ENCODE assay signal across 8 cellular contexts in genomic region chr12:127677537-127678131, GRCh38.
DNase-seq lines count a peak whose midpoint lies in the region; ATAC-seq and TF ChIP-seq lines count a peak whose summit lies in the region.
"Had no signal": no experiment of that assay in that cellular context is flagged by ENCODE, and none has a peak within 500 bp of the region (broad histone marks: within the 10 kb centered on the region; RNA-seq: fewer than 3 reads in every experiment).

No MANE protein-coding gene starts in this region.

- ATAC-seq in GM21737 (IDR thresholded peaks at IDR 0.05; ENCODE audit: unreplicated experiment) = no peak

- WGBS in prostate gland = 19% methylated on average over 10 of the region's 10 CpGs

- no peak overlapping the region for H2AFZ ChIP-seq in OCI-LY1 (ENCODE audit: low read length)

- H3K9me3 Mint-ChIP-seq in activated naive CD4-positive, alpha-beta T cell treated with anti-CD3 and anti-CD28 coated beads, Interleukin-2, amount 10 ng/mL, durations not matched to agents 7 days and 5 days = no peaks in the 10 kb centered on the region
- H3K9me3 Mint-ChIP-seq: dendritic cell treated with granulocyte-macrophage colony-stimulating factor and Interleukin-4, amounts not matched to agents 40 ng/mL and 50 ng/mL, for 4 days had no signal

- no peaks in the 10 kb centered on the region for H3F3A ChIP-seq in OCI-LY1 (ENCODE audit: insufficient read depth, low read length)

- H3K36me3 Mint-ChIP-seq in activated naive CD4-positive, alpha-beta T cell treated with anti-CD3 and anti-CD28 coated beads, Interleukin-2, amount 10 ng/mL, durations not matched to agents 7 days and 5 days = no peaks in the 10 kb centered on the region

- TF ChIP-seq POLR2A in prostate gland (IDR thresholded peaks at IDR 0.05) = no peak

- no peaks in the 10 kb centered on the region for H4K20me1 ChIP-seq in OCI-LY1 (ENCODE audit: insufficient read depth, low read length)

- CTCF ChIA-PET in activated naive CD4-positive, alpha-beta T cell treated with anti-CD3 and anti-CD28 coated beads, Interleukin-2, amount 10 ng/mL, durations not matched to agents 7 days and 5 days (lab: Charles Lee) = interaction anchor here (0.8 to 3.5 kb wide), 14 partner anchors 10 to 569 kb away, joined by 3 to 50 read pairs (median 4); no protein-coding TSS in a partner anchor

- no peak overlapping the region for H3K4me3 Mint-ChIP-seq in activated naive CD4-positive, alpha-beta T cell treated with anti-CD3 and anti-CD28 coated beads, Interleukin-2, amount 10 ng/mL, durations not matched to agents 7 days and 5 days
- H3K4me3 Mint-ChIP-seq: dendritic cell treated with granulocyte-macrophage colony-stimulating factor and Interleukin-4, amounts not matched to agents 40 ng/mL and 50 ng/mL, for 4 days had no signal

- H3K79me2 ChIP-seq in OCI-LY1 (ENCODE audit: insufficient read depth, low read length) = no peaks in the 10 kb centered on the region

- H3K4me3 ChIP-seq in GM12864 (ENCODE audit: low read depth, low read length) (no peak overlapping the region), OCI-LY1 (ENCODE audit: low read depth, low read length, poor library complexity, severe bottlenecking) (no peak overlapping the region), prostate gland (no peak overlapping the region)

- no peaks in the 10 kb centered on the region for H3K9me3 ChIP-seq in OCI-LY1 (ENCODE audit: low read length)
- H3K9me3 ChIP-seq in prostate gland = no peaks in the 10 kb centered on the region

- no peaks in the 10 kb centered on the region for H3K9me2 ChIP-seq in OCI-LY1 (ENCODE audit: low read depth, low read length)

- no peak overlapping the region for H3K27ac ChIP-seq in OCI-LY1 (ENCODE audit: low read depth, low read length, poor library complexity, severe bottlenecking)
- H3K27ac ChIP-seq in prostate gland = no peak overlapping the region

- intact Hi-C loops in prostate gland (cut with DNase I) = loop anchor here (10.0 kb wide), 1 partner anchor 247 kb away; no protein-coding TSS in a partner anchor

- TF ChIP-seq CTCF in GM12864 (IDR thresholded peaks at IDR 0.05; ENCODE audit: low read depth, low read length, missing control alignments) (peak; percentile 52), OCI-LY1 (IDR thresholded peaks at IDR 0.05; ENCODE audit: low read length) (peak; percentile 75), prostate gland (IDR thresholded peaks at IDR 0.05) (peak; percentile 31 to 60 (median 51))

- H3K4me2 ChIP-seq in OCI-LY1 (ENCODE audit: low read length) = no peak overlapping the region

- H3K4me1 ChIP-seq in OCI-LY1 (ENCODE audit: insufficient read depth, low read length, severe bottlenecking) = no peaks in the 10 kb centered on the region
- no peaks in the 10 kb centered on the region for H3K4me1 ChIP-seq in prostate gland (replicated peaks)

- H3K36me3 ChIP-seq in OCI-LY1 (ENCODE audit: insufficient read depth, low read length) (no peaks in the 10 kb centered on the region), prostate gland (no peaks in the 10 kb centered on the region)

- H3K27me3 ChIP-seq in OCI-LY1 (ENCODE audit: insufficient read depth, low read length) = no peaks in the 10 kb centered on the region
- no peaks in the 10 kb centered on the region for H3K27me3 ChIP-seq in prostate gland (replicated peaks; ENCODE audit: insufficient read depth)

- H3K27ac Mint-ChIP-seq in activated naive CD4-positive, alpha-beta T cell treated with anti-CD3 and anti-CD28 coated beads, Interleukin-2, amount 10 ng/mL, durations not matched to agents 7 days and 5 days = no peak overlapping the region
- H3K27ac Mint-ChIP-seq: dendritic cell treated with granulocyte-macrophage colony-stimulating factor and Interleukin-4, amounts not matched to agents 40 ng/mL and 50 ng/mL, for 4 days had no signal

- no peak overlapping the region for H3K9ac ChIP-seq in OCI-LY1 (ENCODE audit: low read length)

- peak; percentile 2 for DNase-seq in GM12864 (ENCODE audit: low read depth)
- DNase-seq in HUDEP-2 (lab: John Stamatoyannopoulos, UW; ENCODE audit: unreplicated experiment in 76 of 76) = peak in 51 of 76 experiments; percentile 1 to 69 (median 25)
- peak; percentile 69 for DNase-seq in activated naive CD4-positive, alpha-beta T cell treated with anti-CD3 and anti-CD28 coated beads, Interleukin-2, amount 10 ng/mL, durations not matched to agents 7 days and 5 days
- peak; percentile 51 for DNase-seq in glomerular visceral epithelial cell (ENCODE audit: extremely low spot score)
- peak; percentile 36 for DNase-seq in prostate gland (ENCODE audit: low spot score)

- no peaks in the 10 kb centered on the region for H3K27me3 Mint-ChIP-seq in activated naive CD4-positive, alpha-beta T cell treated with anti-CD3 and anti-CD28 coated beads, Interleukin-2, amount 10 ng/mL, durations not matched to agents 7 days and 5 days
- H3K27me3 Mint-ChIP-seq: dendritic cell treated with granulocyte-macrophage colony-stimulating factor and Interleukin-4, amounts not matched to agents 40 ng/mL and 50 ng/mL, for 4 days had no signal

- no peaks in the 10 kb centered on the region for H3K4me1 Mint-ChIP-seq in activated naive CD4-positive, alpha-beta T cell treated with anti-CD3 and anti-CD28 coated beads, Interleukin-2, amount 10 ng/mL, durations not matched to agents 7 days and 5 days

Comparison
In these comparisons a context has a peak if more than half of its experiments do, and no peak if none do; other contexts are left out.
1. DNase-seq: peak in every context shown above with its lines; median percentile 69 in activated naive CD4-positive, alpha-beta T cell treated with anti-CD3 and anti-CD28 coated beads, Interleukin-2, amount 10 ng/mL, durations not matched to agents 7 days and 5 days; 51 in glomerular visceral epithelial cell; 36 in prostate gland; 25 in HUDEP-2; 2 in GM12864.